Comparison of ENCODE assay signal across 13 cellular contexts in genomic region chr9:33211695-33212393, GRCh38. TPM values are rescaled to one million over a fixed set of nuclear protein-coding genes. Genes with fewer than 3 reads are reported as not detected.
DNase-seq lines count a peak whose midpoint lies in the region; ATAC-seq and TF ChIP-seq lines count a peak whose summit lies in the region.
"Had no signal": no experiment of that assay in that cellular context is flagged by ENCODE, and none has a peak within 500 bp of the region (broad histone marks: within the 10 kb centered on the region; RNA-seq: fewer than 3 reads in every experiment).

No MANE protein-coding gene starts in this region.

- no peaks in the 10 kb centered on the region for H3K36me3 ChIP-seq in MM.1S (replicated peaks; ENCODE audit: insufficient read depth, low read length)
- no peaks in the 10 kb centered on the region for H3K36me3 ChIP-seq in mucosa of descending colon (ENCODE audit: low read depth)

- H3K4me3 Mint-ChIP-seq in Calu3 (ENCODE audit: low read depth, unreplicated experiment): no peak overlapping the region
- H3K4me3 Mint-ChIP-seq in stimulated activated memory B cell treated with anti-CD40 and anti-IgM and Interleukin-4, amounts not matched to agents 10 μg/mL and 1 μg/mL and 100 μg/mL, for 72 hours: no peak overlapping the region

- H3K9ac ChIP-seq in MM.1S (ENCODE audit: low read length): no peak overlapping the region

- H3K4me3 ChIP-seq in MM.1S (ENCODE audit: low read length) (no peak overlapping the region), mucosa of descending colon (no peak overlapping the region)

- no peak for TF ChIP-seq CTCF in Calu3 (IDR thresholded peaks at IDR 0.05; ENCODE audit: unreplicated experiment)
- peak; percentile 19 for TF ChIP-seq CTCF in MM.1S (IDR thresholded peaks at IDR 0.05; ENCODE audit: low read length)
- TF ChIP-seq CTCF in mucosa of descending colon (IDR thresholded peaks at IDR 0.05): no peak

- intact Hi-C loops in Calu3 (cut with micrococcal nuclease; ENCODE audit: unreplicated experiment) (no loop called here), mucosa of descending colon (cut with DNase I, micrococcal nuclease) (no loop called here)

- DNase-seq in Calu3 (peak; percentile 36), MM.1S (no peak), ecto neural progenitor cell (ENCODE audit: low spot score) (peak; percentile 53), mucosa of descending colon (no peak), mucosa of gallbladder (ENCODE audit: low spot score) (no peak), HuH-7 (ENCODE audit: low spot score) (no peak), cortex of kidney (lab: John Stamatoyannopoulos, UW) (no peak)
- DNase-seq: C1 segment of cervical spinal cord, cerebellar nuclear complex, HCEC 1CT, NCI-H1436 had no signal

- no peaks in the 10 kb centered on the region for H3K9me3 ChIP-seq in MM.1S (replicated peaks; ENCODE audit: insufficient read depth, low read length)
- H3K9me3 ChIP-seq in mucosa of descending colon: no peaks in the 10 kb centered on the region

- H4K20me1 ChIP-seq in MM.1S (ENCODE audit: insufficient read depth, low read length): no peaks in the 10 kb centered on the region

- no peak overlapping the region for H3K4me2 ChIP-seq in MM.1S (ENCODE audit: low read depth, low read length)

- no peaks in the 10 kb centered on the region for H3K9me3 Mint-ChIP-seq in Calu3 (ENCODE audit: low read depth, unreplicated experiment)
- H3K9me3 Mint-ChIP-seq in stimulated activated memory B cell treated with anti-CD40 and anti-IgM and Interleukin-4, amounts not matched to agents 10 μg/mL and 1 μg/mL and 100 μg/mL, for 72 hours: no peaks in the 10 kb centered on the region

- no peak overlapping the region for H3K27ac ChIP-seq in MM.1S (ENCODE audit: low read length)

- no peaks in the 10 kb centered on the region for H3K4me1 ChIP-seq in MM.1S (ENCODE audit: low read length)
- H3K4me1 ChIP-seq in mucosa of descending colon (ENCODE audit: low read depth): peaks cover 13% of the 10 kb centered on the region

- no peaks in the 10 kb centered on the region for H3K9me2 ChIP-seq in MM.1S (replicated peaks; ENCODE audit: insufficient read depth, low read length)

- no peaks in the 10 kb centered on the region for H3K27me3 Mint-ChIP-seq in Calu3 (ENCODE audit: unreplicated experiment)
- no peaks in the 10 kb centered on the region for H3K27me3 Mint-ChIP-seq in stimulated activated memory B cell treated with anti-CD40 and anti-IgM and Interleukin-4, amounts not matched to agents 10 μg/mL and 1 μg/mL and 100 μg/mL, for 72 hours

- CTCF ChIA-PET in Calu3 (lab: Charles Lee): no interaction called here

- BruUV-seq in Calu3 (replicated peaks; lab: Mats Ljungman, UMichigan): no TSS peak

- H3K79me2 ChIP-seq in MM.1S (ENCODE audit: low read length): no peaks in the 10 kb centered on the region

- no peak overlapping the region for H3K27ac Mint-ChIP-seq in Calu3 (ENCODE audit: unreplicated experiment)
- no peak overlapping the region for H3K27ac Mint-ChIP-seq in stimulated activated memory B cell treated with anti-CD40 and anti-IgM and Interleukin-4, amounts not matched to agents 10 μg/mL and 1 μg/mL and 100 μg/mL, for 72 hours

- peak; percentile 90 for ATAC-seq in mucosa of descending colon
- ATAC-seq in stimulated activated memory B cell treated with anti-CD40 and anti-IgM and Interleukin-4, amounts not matched to agents 10 μg/mL and 1 μg/mL and 100 μg/mL, for 72 hours: no peak

- H2AFZ ChIP-seq in MM.1S (ENCODE audit: low read length): no peak overlapping the region

- peaks cover 26% of the 10 kb centered on the region for H3K4me1 Mint-ChIP-seq in Calu3 (ENCODE audit: low read depth, unreplicated experiment)
- H3K4me1 Mint-ChIP-seq in stimulated activated memory B cell treated with anti-CD40 and anti-IgM and Interleukin-4, amounts not matched to agents 10 μg/mL and 1 μg/mL and 100 μg/mL, for 72 hours: no peaks in the 10 kb centered on the region

- no peaks in the 10 kb centered on the region for H3F3A ChIP-seq in MM.1S (ENCODE audit: insufficient read depth, low read length)

- no peaks in the 10 kb centered on the region for H3K27me3 ChIP-seq in MM.1S (replicated peaks; ENCODE audit: insufficient read depth, low read length)

- H3K36me3 Mint-ChIP-seq in Calu3 (ENCODE audit: insufficient read depth, unreplicated experiment): peaks cover 5% of the 10 kb centered on the region
- H3K36me3 Mint-ChIP-seq in stimulated activated memory B cell treated with anti-CD40 and anti-IgM and Interleukin-4, amounts not matched to agents 10 μg/mL and 1 μg/mL and 100 μg/mL, for 72 hours: no peaks in the 10 kb centered on the region

RNA-seq across cellular contexts. Expression of gene SPINK4, which starts 28.1 kb away (rescaled TPM):
- total RNA-seq in Calu3 (2022) (not detected in 2 replicates), mucosa of descending colon (10 to 100 TPM; 13.2 to 85.2 (median 33.3) TPM), mucosa of gallbladder (2.5 TPM)
- total RNA-seq: mononuclear cell had no signal

RNA-seq across cellular contexts. Expression of gene B4GALT1, which starts 44.7 kb away (rescaled TPM):
- 69.5 and 71.1 TPM in 2 replicates for total RNA-seq in Calu3 (2022)
- 100 to 1,000 TPM in 2 of 3 donors, 10 to 100 TPM in 1; 66.0 to 203 (median 103) TPM for total RNA-seq in mucosa of descending colon
- 66.8 TPM for total RNA-seq in mucosa of gallbladder

RNA-seq across cellular contexts. Expression of gene BAG1, which starts 52.7 kb away (rescaled TPM):
- total RNA-seq in Calu3 (2022) (35.2 and 46.2 TPM in 2 replicates), mucosa of descending colon (100 to 1,000 TPM; 120 to 155 (median 153) TPM), mucosa of gallbladder (92.5 TPM)

RNA-seq across cellular contexts. Expression of gene CHMP5, which starts 53.0 kb away (rescaled TPM):
- 49.6 and 63.7 TPM in 2 replicates for total RNA-seq in Calu3 (2022)
- 10 to 100 TPM; 72.2 to 98.1 (median 84.3) TPM for total RNA-seq in mucosa of descending colon
- 73.0 TPM for total RNA-seq in mucosa of gallbladder

Comparison
In these comparisons a context has a peak if more than half of its experiments do, and no peak if none do; other contexts are left out.
1. DNase-seq: peak in Calu3 (single experiment) and ecto neural progenitor cell (single experiment); none in MM.1S (single experiment), mucosa of descending colon (0 of 3), mucosa of gallbladder (single experiment), HuH-7 (single experiment) and cortex of kidney (single experiment).